ENCODE assay signal across 9 cellular contexts in genomic region chr3:72347819-72348319, GRCh38.
DNase-seq lines count a peak whose midpoint lies in the region; ATAC-seq and TF ChIP-seq lines count a peak whose summit lies in the region.
"Had no signal": no experiment of that assay in that cellular context is flagged by ENCODE, and none has a peak within 500 bp of the region (broad histone marks: within the 10 kb centered on the region; RNA-seq: fewer than 3 reads in every experiment).

No MANE protein-coding gene starts in this region.

- H3K27ac ChIP-seq in mesenchymal stem cell (ENCODE audit: low read length, poor library complexity, severe bottlenecking) = no peak overlapping the region
- no peak overlapping the region for H3K27ac ChIP-seq in OCI-LY7 (ENCODE audit: low read depth, low read length, poor library complexity, severe bottlenecking)
- H3K27ac ChIP-seq: KMS-11 had no signal

- H2AFZ ChIP-seq in mesenchymal stem cell (ENCODE audit: low read depth, low read length) (peak overlapping the region; percentile 77), OCI-LY7 (ENCODE audit: low read length) (no peak overlapping the region)

- peak overlapping the region; percentile 79 for H3K27ac Mint-ChIP-seq in chondrocyte (ENCODE audit: unreplicated experiment)

- CTCF ChIA-PET in OCI-LY7 (lab: Charles Lee; ENCODE audit: unreplicated experiment) = no interaction called here

- no peaks in the 10 kb centered on the region for H3K9me2 ChIP-seq in OCI-LY7 (ENCODE audit: insufficient read depth, low read length)

- no peak overlapping the region for H3K9ac ChIP-seq in mesenchymal stem cell (ENCODE audit: low read length)
- H3K9ac ChIP-seq: KMS-11 had no signal

- H3K4me2 ChIP-seq in mesenchymal stem cell (ENCODE audit: low read length, poor library complexity, severe bottlenecking) (no peak overlapping the region), OCI-LY7 (ENCODE audit: low read length) (no peak overlapping the region)
- H3K4me2 ChIP-seq: KMS-11 had no signal

- 58% methylated on average over 20 of the region's 20 CpGs for WGBS in mesenchymal stem cell

- POLR2A ChIA-PET in OCI-LY7 (lab: Charles Lee) = no interaction called here

- H3K9me3 ChIP-seq in mesenchymal stem cell (ENCODE audit: control insufficient read depth, low read length) = no peaks in the 10 kb centered on the region
- H3K9me3 ChIP-seq in OCI-LY7 (ENCODE audit: low read length) = no peaks in the 10 kb centered on the region

- no TSS peak for BruUV-seq in OCI-LY7 (replicated peaks; lab: Mats Ljungman, UMichigan)

- H3K4me1 ChIP-seq in mesenchymal stem cell (ENCODE audit: control insufficient read depth, insufficient read depth, low read depth, low read length) = peaks cover 12% of the 10 kb centered on the region
- H3K4me1 ChIP-seq in OCI-LY7 (ENCODE audit: insufficient read depth, low read length, poor library complexity, severe bottlenecking) = no peaks in the 10 kb centered on the region

- no peaks in the 10 kb centered on the region for H3K9me3 Mint-ChIP-seq in chondrocyte (ENCODE audit: low read depth)

- H3K79me2 ChIP-seq in OCI-LY7 (ENCODE audit: insufficient read depth, low read depth, low read length) = no peaks in the 10 kb centered on the region

- no peak overlapping the region for H2BK5ac ChIP-seq in mesenchymal stem cell (ENCODE audit: low read depth, low read length, poor library complexity, severe bottlenecking)

- peak overlapping the region; percentile 70 for H4K8ac ChIP-seq in mesenchymal stem cell (ENCODE audit: low read length)

- no peaks in the 10 kb centered on the region for H3K79me1 ChIP-seq in mesenchymal stem cell (replicated peaks; ENCODE audit: low read length, poor library complexity, severe bottlenecking)

- no peaks in the 10 kb centered on the region for H3K36me3 ChIP-seq in mesenchymal stem cell (ENCODE audit: control insufficient read depth in 1 of 2, insufficient read depth in 2 of 2, low read depth in 1 of 2, low read length in 2 of 2)
- H3K36me3 ChIP-seq in OCI-LY7 (ENCODE audit: insufficient read depth, low read length) = no peaks in the 10 kb centered on the region

- no peaks in the 10 kb centered on the region for H3K27me3 Mint-ChIP-seq in chondrocyte (ENCODE audit: low read depth)

- H2BK15ac ChIP-seq in mesenchymal stem cell (ENCODE audit: low read depth, poor library complexity, severe bottlenecking) = peak overlapping the region; percentile 75

- H3K4me1 Mint-ChIP-seq in chondrocyte (ENCODE audit: low read depth) = peaks cover 54% of the 10 kb centered on the region

- H3K27me3 ChIP-seq in mesenchymal stem cell (ENCODE audit: control insufficient read depth in 1 of 2, insufficient read depth in 1 of 2, low read length in 2 of 2) = peaks cover 0 to 7% of the 10 kb centered on the region in 2 experiments

- no peaks in the 10 kb centered on the region for H4K20me1 ChIP-seq in OCI-LY7 (ENCODE audit: insufficient read depth, low read length)

- intact Hi-C loops in OCI-LY7 (cut with micrococcal nuclease; ENCODE audit: unreplicated experiment) = no loop called here

- TF ChIP-seq CTCF in chondrocyte (IDR thresholded peaks at IDR 0.05) (peak; percentile 58), OCI-LY7 (conservative IDR thresholded peaks at IDR 0.05; ENCODE audit: low read length) (no peak)

- H2BK12ac ChIP-seq in mesenchymal stem cell (ENCODE audit: low read length in 2 of 2) = peak overlapping the region; percentile 70 to 79

- H3K4ac ChIP-seq in mesenchymal stem cell (ENCODE audit: low read depth in 1 of 2, low read length in 2 of 2) = peak overlapping the region; percentile 24 to 87

- peak overlapping the region in 1 of 2 experiments; percentile 17 for H3K23ac ChIP-seq in mesenchymal stem cell (ENCODE audit: low read length in 2 of 2)

- H4K91ac ChIP-seq in mesenchymal stem cell (ENCODE audit: low read length) = peak overlapping the region; percentile 70

- H2BK120ac ChIP-seq in mesenchymal stem cell (ENCODE audit: low read depth, low read length) = no peak overlapping the region

- DNase-seq in GDM1 (lab: John Stamatoyannopoulos, UW) (peak; percentile 77), T1000 (lab: John Stamatoyannopoulos, UW) (peak; percentile 56), chondrocyte (ENCODE audit: low spot score) (peak; percentile 98), mesenchymal stem cell (peak; percentile 73), DMS79 (lab: John Stamatoyannopoulos, UW) (no peak), OCI-LY7 (ENCODE audit: low spot score) (no peak)
- DNase-seq in stimulated activated naive CD8-positive, alpha-beta T cell treated with anti-CD3 and anti-CD28 coated beads, Interleukin-15, Interleukin-2, amounts not matched to agents 100 U/mL and 50 U/mL, for 24 hours = peak; percentile 70

- peak overlapping the region; percentile 76 to 92 for H3K18ac ChIP-seq in mesenchymal stem cell (ENCODE audit: low read depth in 1 of 2, low read length in 2 of 2)

- H3K36me3 Mint-ChIP-seq in chondrocyte (ENCODE audit: low read depth) = no peaks in the 10 kb centered on the region

- no peak overlapping the region for H3K14ac ChIP-seq in mesenchymal stem cell (ENCODE audit: low read length in 2 of 2)

- peak; percentile 60 for ATAC-seq in HG02642 (IDR thresholded peaks at IDR 0.05; ENCODE audit: poor library complexity, unreplicated experiment)
- peak; percentile 62 for ATAC-seq in stimulated activated naive CD8-positive, alpha-beta T cell treated with anti-CD3 and anti-CD28 coated beads, Interleukin-15, Interleukin-2, amounts not matched to agents 100 U/mL and 50 U/mL, for 24 hours

- H3K4me3 Mint-ChIP-seq in chondrocyte (ENCODE audit: unreplicated experiment) = no peak overlapping the region

- H3K4me3 ChIP-seq in mesenchymal stem cell (ENCODE audit: insufficient read depth in 1 of 2, low read depth in 1 of 2, low read length in 2 of 2) (no peak overlapping the region), OCI-LY7 (ENCODE audit: low read depth, low read length, poor library complexity, severe bottlenecking) (no peak overlapping the region)

- peak overlapping the region; percentile 58 for H2AK5ac ChIP-seq in mesenchymal stem cell (ENCODE audit: low read length, severe bottlenecking)

Comparison
In these comparisons a context has a peak if more than half of its experiments do, and no peak if none do; other contexts are left out.
1. DNase-seq: peak in GDM1 (single experiment), T1000 (single experiment), chondrocyte (single experiment), mesenchymal stem cell (single experiment) and stimulated activated naive CD8-positive, alpha-beta T cell treated with anti-CD3 and anti-CD28 coated beads, Interleukin-15, Interleukin-2, amounts not matched to agents 100 U/mL and 50 U/mL, for 24 hours (single experiment); none in DMS79 (single experiment) and OCI-LY7 (single experiment).